Comparison of ENCODE assay signal across 26 cellular contexts in the genomic region with DNA sequence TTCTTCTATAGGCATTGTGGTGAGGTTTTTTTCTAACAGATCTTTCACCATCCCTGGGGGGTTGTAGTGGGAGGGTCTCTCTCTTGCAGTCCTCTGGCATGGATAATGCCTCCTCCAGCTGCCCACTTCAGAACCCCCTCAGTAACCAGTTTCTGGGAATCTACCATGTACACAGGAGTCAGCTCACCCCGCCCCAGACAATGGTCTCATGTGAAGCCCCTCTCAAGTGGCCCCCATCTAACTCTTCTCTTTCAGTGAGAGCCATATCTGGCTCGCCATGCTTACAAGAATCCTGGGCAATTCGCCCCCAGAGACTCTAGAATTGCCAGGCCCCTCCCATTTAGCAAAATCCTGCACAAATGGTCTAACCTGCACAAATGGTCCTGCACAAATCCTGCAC.
"Had no signal": no experiment of that assay in that cellular context is flagged by ENCODE, and none has a peak within 500 bp of the region (broad histone marks: within the 10 kb centered on the region; RNA-seq: fewer than 3 reads in every experiment).

No MANE protein-coding gene starts in this region.

- H3K27ac Mint-ChIP-seq: immature natural killer cell; mesothelial cell of epicardium; natural killer cell; nephron progenitor cell; stimulated activated effector memory CD8-positive, alpha-beta T cell treated with anti-CD3 and anti-CD28 coated beads, Interleukin-12 subunit alpha, Interleukin-12 subunit beta, amount 100 ng/mL, for 72 hours; stimulated activated naive CD8-positive, alpha-beta T cell treated with anti-CD3 and anti-CD28 coated beads, Interleukin-15, Interleukin-2, amounts not matched to agents 100 ng/mL and 50 ng/mL, for 24 hours had no signal

- H3K27ac ChIP-seq: left ventricle myocardium inferior, pancreas, prostate gland, skin epidermis, suprapubic skin, thoracic aorta, tibial artery, uterus had no signal

- H3K4me1 Mint-ChIP-seq: immature natural killer cell; natural killer cell; nephron progenitor cell; stimulated activated effector memory CD8-positive, alpha-beta T cell treated with anti-CD3 and anti-CD28 coated beads, Interleukin-12 subunit alpha, Interleukin-12 subunit beta, amount 100 ng/mL, for 72 hours had no signal

- H3K27me3 ChIP-seq: pancreas, uterus had no signal

- H3K36me3 ChIP-seq: left ventricle myocardium inferior, pancreas, prostate gland, suprapubic skin, thoracic aorta, tibial artery, uterus had no signal

- H3K4me1 ChIP-seq: left ventricle myocardium inferior, pancreas, prostate gland, suprapubic skin, tibial artery, uterus had no signal

- H3K4me3 Mint-ChIP-seq: immature natural killer cell; mesothelial cell of epicardium; naive B cell; natural killer cell; nephron progenitor cell; stimulated activated effector memory CD8-positive, alpha-beta T cell treated with anti-CD3 and anti-CD28 coated beads, Interleukin-12 subunit alpha, Interleukin-12 subunit beta, amount 100 ng/mL, for 72 hours; stimulated activated naive CD8-positive, alpha-beta T cell treated with anti-CD3 and anti-CD28 coated beads, Interleukin-15, Interleukin-2, amounts not matched to agents 100 ng/mL and 50 ng/mL, for 24 hours had no signal

- H3K36me3 Mint-ChIP-seq: immature natural killer cell; mesothelial cell of epicardium; natural killer cell; stimulated activated effector memory CD8-positive, alpha-beta T cell treated with anti-CD3 and anti-CD28 coated beads, Interleukin-12 subunit alpha, Interleukin-12 subunit beta, amount 100 ng/mL, for 72 hours had no signal

- H3K4me3 ChIP-seq: left ventricle myocardium inferior, lung, pancreas, prostate gland, skin epidermis, suprapubic skin, thoracic aorta, tibial artery, uterus had no signal

- H3K9me3 Mint-ChIP-seq: immature natural killer cell; mesothelial cell of epicardium; natural killer cell; nephron progenitor cell; stimulated activated effector memory CD8-positive, alpha-beta T cell treated with anti-CD3 and anti-CD28 coated beads, Interleukin-12 subunit alpha, Interleukin-12 subunit beta, amount 100 ng/mL, for 72 hours; stimulated activated naive CD8-positive, alpha-beta T cell treated with anti-CD3 and anti-CD28 coated beads, Interleukin-15, Interleukin-2, amounts not matched to agents 100 ng/mL and 50 ng/mL, for 24 hours had no signal

- ATAC-seq: natural killer cell; pancreas; sciatic nerve; stimulated activated effector memory CD8-positive, alpha-beta T cell treated with anti-CD3 and anti-CD28 coated beads, Interleukin-12 subunit alpha, Interleukin-12 subunit beta, amount 100 ng/mL, for 72 hours had no signal

- H3K9me3 ChIP-seq: left ventricle myocardium inferior, pancreas, prostate gland, suprapubic skin, thoracic aorta, tibial artery, uterus had no signal

- DNase-seq: hypothalamus; immature natural killer cell; kidney; left ventricle myocardium inferior; mesendoderm; naive B cell; natural killer cell; nephron progenitor cell; pancreas; posterior cingulate gyrus; retina; right cardiac atrium; stimulated activated CD4-positive, alpha-beta T cell treated with anti-CD3 and anti-CD28 coated beads, Interleukin-4, amount 100 ng/mL, for 24 hours; stimulated activated naive CD4-positive, alpha-beta T cell; tibial artery; trophoblast cell; uterus had no signal
